In the genomic region with DNA sequence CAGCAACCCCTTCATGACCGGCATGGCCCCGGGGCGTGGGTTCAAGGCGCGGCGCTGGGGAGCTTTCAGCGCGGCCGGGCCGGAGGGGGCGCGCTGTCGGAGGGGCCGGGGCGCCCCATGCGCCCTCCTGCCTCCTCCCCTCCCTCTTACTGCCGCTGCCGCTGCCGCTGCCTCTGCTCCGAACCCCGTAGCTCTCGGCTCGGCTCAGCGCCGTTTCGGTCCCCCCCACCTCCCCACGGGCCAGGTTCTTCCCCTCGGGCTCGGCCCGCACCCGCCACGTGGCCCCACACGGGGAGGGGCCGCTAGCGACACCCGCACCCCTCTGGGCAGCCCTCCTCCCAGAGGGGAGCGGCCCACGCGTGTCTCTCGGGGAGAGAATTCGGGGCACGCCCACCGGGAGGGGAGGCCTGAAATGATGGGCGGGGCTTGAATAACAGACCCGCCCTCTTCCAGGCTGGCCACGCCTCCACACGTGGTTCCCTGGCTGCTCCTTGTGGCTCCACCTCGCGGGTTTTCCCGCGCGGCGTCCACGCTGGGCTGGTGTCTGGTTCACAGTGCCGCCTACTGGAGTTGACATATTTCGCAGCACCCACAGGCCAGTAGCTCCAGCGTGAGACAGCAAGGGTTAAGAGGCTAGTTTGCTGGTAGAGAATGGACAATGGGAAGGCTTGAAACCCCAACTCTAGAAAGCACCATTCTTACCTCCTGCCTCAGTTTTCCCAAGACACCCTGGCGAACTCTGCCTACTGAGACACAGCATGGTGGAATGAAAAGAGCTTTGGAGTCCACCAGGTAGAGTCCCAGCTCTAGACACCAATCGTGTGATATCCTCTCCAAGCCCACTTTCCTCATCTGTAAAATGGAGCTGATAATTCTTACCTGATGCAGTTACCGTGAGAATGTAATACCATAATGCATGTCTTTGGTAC, we compare ENCODE assay signal across 8 cellular contexts.
DNase-seq lines count a peak whose midpoint lies in the region; ATAC-seq and TF ChIP-seq lines count a peak whose summit lies in the region.

Gene KCNH4 (minus strand): TSS at position 221 of the 929 bp plus-strand sequence. CDS start 197 bp downstream, at position 24.

- no peaks in the 10 kb centered on the region for H3K36me3 Mint-ChIP-seq in nephron progenitor cell (ENCODE audit: low read depth)

- H3K9me3 Mint-ChIP-seq in nephron progenitor cell, result no peaks in the 10 kb centered on the region

- H3K4me3 ChIP-seq in fibroblast of pulmonary artery (replicated peaks; ENCODE audit: low read depth, low read length), result peak within 1 kb of the TSS; percentile 31

- peak within 1 kb of the TSS; percentile 50 for H3K4me3 Mint-ChIP-seq in nephron progenitor cell

- peaks cover 22% of the 10 kb centered on the region for H3K4me1 Mint-ChIP-seq in nephron progenitor cell

- H3K27me3 Mint-ChIP-seq in nephron progenitor cell (ENCODE audit: low read depth, poor library complexity), result peaks cover 86% of the 10 kb centered on the region

- DNase-seq in HuH-7 (ENCODE audit: low spot score), result peak; percentile 77
- peak; percentile 92 for DNase-seq in OCI-M1 (lab: John Stamatoyannopoulos, UW)
- DNase-seq in activated T-helper 1 cell treated with anti-CD3 and anti-CD28 coated beads, Interleukin-2, amount 50 U/mL, for 16 hours (ENCODE audit: low read depth in 1 of 2, low spot score in 1 of 2), result peak; percentile 57 to 83
- peak; percentile 83 for DNase-seq in fibroblast of pulmonary artery (ENCODE audit: low read depth)
- DNase-seq in nephron progenitor cell, result peak; percentile 56
- DNase-seq in stimulated activated naive CD4-positive, alpha-beta T cell (lab: John Stamatoyannopoulos, UW), result peak; percentile 64 to 85 (median 74)

- no peak within 1 kb of the TSS for H3K27ac Mint-ChIP-seq in nephron progenitor cell

- peak; percentile 57 for TF ChIP-seq CTCF in fibroblast of pulmonary artery (IDR thresholded peaks at IDR 0.05; ENCODE audit: low read length, missing control alignments)
- TF ChIP-seq CTCF in nephron progenitor cell (IDR thresholded peaks at IDR 0.05), result no peak

- ATAC-seq in GM18498 (IDR thresholded peaks at IDR 0.05; ENCODE audit: unreplicated experiment) (peak; percentile 57), GM21390 (IDR thresholded peaks at IDR 0.05; ENCODE audit: unreplicated experiment) (no peak)
